ENCODE assay signal across 20 cellular contexts in genomic region chr2:206054952-206055351, GRCh38. TPM values are rescaled to one million over a fixed set of nuclear protein-coding genes. Genes with fewer than 3 reads are reported as not detected.
DNase-seq lines count a peak whose midpoint lies in the region; ATAC-seq, FAIRE-seq and TF ChIP-seq lines count a peak whose summit lies in the region.
"Had no signal": no experiment of that assay in that cellular context is flagged by ENCODE, and none has a peak within 500 bp of the region (broad histone marks: within the 10 kb centered on the region; RNA-seq: fewer than 3 reads in every experiment).

No MANE protein-coding gene starts in this region.

- FAIRE-seq in GM19239 (lab: Jason Lieb, UNC) (peak; percentile 45), islet of Langerhans (lab: Jason Lieb, UNC) (peak; percentile 86)
- FAIRE-seq: H54, RCC 7860 had no signal

- H3K4me3 Mint-ChIP-seq in CD4-positive, alpha-beta T cell, result no peak overlapping the region
- H3K4me3 Mint-ChIP-seq in T-helper 17 cell, result no peak overlapping the region
- H3K4me3 Mint-ChIP-seq in CD8-positive, alpha-beta memory T cell, result no peak overlapping the region

- H3K27me3 ChIP-seq in CD4-positive, alpha-beta T cell (ENCODE audit: control insufficient read depth, insufficient read depth, low read length), result no peaks in the 10 kb centered on the region
- H3K27me3 ChIP-seq in foreskin keratinocyte, result no peaks in the 10 kb centered on the region
- no peaks in the 10 kb centered on the region for H3K27me3 ChIP-seq in CD8-positive, alpha-beta memory T cell (ENCODE audit: insufficient read depth, low read length, poor library complexity, severe bottlenecking)

- POLR2A ChIA-PET in CD4-positive, alpha-beta T cell (lab: Charles Lee), result no interaction called here
- POLR2A ChIA-PET in CD8-positive, alpha-beta memory T cell (lab: Charles Lee), result no interaction called here

- H3K4me1 Mint-ChIP-seq in CD4-positive, alpha-beta T cell (ENCODE audit: low read depth), result peaks cover 25% of the 10 kb centered on the region
- H3K4me1 Mint-ChIP-seq in T-helper 17 cell, result peaks cover 9% of the 10 kb centered on the region
- peaks cover 21 to 46% (median 38%) of the 10 kb centered on the region in 3 donors for H3K4me1 Mint-ChIP-seq in CD8-positive, alpha-beta memory T cell

- intact Hi-C loops in CD4-positive, alpha-beta T cell (cut with DNase I, micrococcal nuclease), result no loop called here

- H3K27ac Mint-ChIP-seq in CD4-positive, alpha-beta T cell, result peak overlapping the region; percentile 52
- peak overlapping the region; percentile 8 for H3K27ac Mint-ChIP-seq in T-helper 17 cell
- peak overlapping the region in 1 of 8 donors; percentile 19 for H3K27ac Mint-ChIP-seq in CD8-positive, alpha-beta memory T cell

- no peak overlapping the region for H3K4me3 ChIP-seq in CD8-positive, alpha-beta memory T cell (ENCODE audit: low read length)

- no peak for DNase-seq in CD4-positive, alpha-beta T cell
- no peak for DNase-seq in GM19239 (ENCODE audit: insufficient read length, low spot score)
- no peak for DNase-seq in T-helper 17 cell
- DNase-seq in NCI-H69 (lab: John Stamatoyannopoulos, UW), result no peak
- DNase-seq in foreskin keratinocyte, result no peak
- no peak for DNase-seq in CD8-positive, alpha-beta memory T cell
- DNase-seq: ACHN, AML-193, DMS79 treated with DMSO at 0.1 percent for 48 hours, GDM1, KG1, NCI-H1417, NCI-H187 treated with DMSO at 0.1 percent for 48 hours, NCI-H2171, Right ventricle myocardium superior, SW 1271 had no signal

- H3K27ac ChIP-seq in CD4-positive, alpha-beta T cell (ENCODE audit: low read depth, low read length), result no peak overlapping the region
- H3K27ac ChIP-seq in foreskin keratinocyte, result no peak overlapping the region
- H3K27ac ChIP-seq in CD8-positive, alpha-beta memory T cell (ENCODE audit: low read depth, low read length), result no peak overlapping the region
- H3K27ac ChIP-seq: C4-2B had no signal

- H3K4me1 ChIP-seq in foreskin keratinocyte, result no peaks in the 10 kb centered on the region
- no peaks in the 10 kb centered on the region for H3K4me1 ChIP-seq in CD8-positive, alpha-beta memory T cell (ENCODE audit: insufficient read depth, low read length)

- H3K9me3 Mint-ChIP-seq in CD4-positive, alpha-beta T cell, result no peaks in the 10 kb centered on the region
- H3K9me3 Mint-ChIP-seq in CD8-positive, alpha-beta memory T cell, result no peaks in the 10 kb centered on the region

- peaks cover 81% of the 10 kb centered on the region for H3K36me3 Mint-ChIP-seq in CD4-positive, alpha-beta T cell (ENCODE audit: low read depth)
- H3K36me3 Mint-ChIP-seq in T-helper 17 cell (ENCODE audit: low read depth), result peaks cover 6% of the 10 kb centered on the region
- H3K36me3 Mint-ChIP-seq in CD8-positive, alpha-beta memory T cell, result peaks cover 6 to 70% (median 24%) of the 10 kb centered on the region in 3 donors

- peaks cover 13% of the 10 kb centered on the region for H3K36me3 ChIP-seq in CD8-positive, alpha-beta memory T cell (ENCODE audit: insufficient read depth, low read length)

- no peaks in the 10 kb centered on the region for H3K27me3 Mint-ChIP-seq in CD4-positive, alpha-beta T cell
- no peaks in the 10 kb centered on the region for H3K27me3 Mint-ChIP-seq in T-helper 17 cell
- no peaks in the 10 kb centered on the region for H3K27me3 Mint-ChIP-seq in CD8-positive, alpha-beta memory T cell

- CTCF ChIA-PET in CD4-positive, alpha-beta T cell (lab: Charles Lee), result no interaction called here
- CTCF ChIA-PET in CD8-positive, alpha-beta memory T cell (lab: Charles Lee), result no interaction called here

- H3K9me3 ChIP-seq in CD4-positive, alpha-beta T cell (ENCODE audit: control insufficient read depth, low read length), result no peaks in the 10 kb centered on the region
- H3K9me3 ChIP-seq in T-helper 17 cell (ENCODE audit: control insufficient read depth, low read length, poor library complexity, severe bottlenecking), result no peaks in the 10 kb centered on the region
- no peaks in the 10 kb centered on the region for H3K9me3 ChIP-seq in CD8-positive, alpha-beta memory T cell (ENCODE audit: low read length)

- ATAC-seq in CD4-positive, alpha-beta T cell (ENCODE audit: poor library complexity), result no peak
- ATAC-seq in T-helper 17 cell (no peak), foreskin keratinocyte (no peak)

- TF ChIP-seq CTCF in CD4-positive, alpha-beta T cell (IDR thresholded peaks at IDR 0.05), result no peak
- no peak for TF ChIP-seq CTCF in foreskin keratinocyte (conservative IDR thresholded peaks at IDR 0.05)

RNA-seq across cellular contexts. Expression of gene INO80D, which starts 31.0 kb away (rescaled TPM):
- 10 to 100 TPM; 45.3 to 48.9 TPM for total RNA-seq in CD4-positive, alpha-beta T cell
- 10 to 100 TPM; 52.7 to 53.0 TPM for total RNA-seq in T-helper 17 cell
- total RNA-seq in foreskin keratinocyte, result 9.4 and 10.2 TPM in 2 replicates
- polyA plus RNA-seq in foreskin keratinocyte, result 0.79 and 0.82 TPM in 2 replicates
- 10 to 100 TPM; 20.7 to 22.4 TPM for total RNA-seq in CD8-positive, alpha-beta memory T cell
- polyA plus RNA-seq in CD8-positive, alpha-beta memory T cell, result 10.6 TPM
